ENCODE assay signal across 19 cellular contexts in the genomic region with DNA sequence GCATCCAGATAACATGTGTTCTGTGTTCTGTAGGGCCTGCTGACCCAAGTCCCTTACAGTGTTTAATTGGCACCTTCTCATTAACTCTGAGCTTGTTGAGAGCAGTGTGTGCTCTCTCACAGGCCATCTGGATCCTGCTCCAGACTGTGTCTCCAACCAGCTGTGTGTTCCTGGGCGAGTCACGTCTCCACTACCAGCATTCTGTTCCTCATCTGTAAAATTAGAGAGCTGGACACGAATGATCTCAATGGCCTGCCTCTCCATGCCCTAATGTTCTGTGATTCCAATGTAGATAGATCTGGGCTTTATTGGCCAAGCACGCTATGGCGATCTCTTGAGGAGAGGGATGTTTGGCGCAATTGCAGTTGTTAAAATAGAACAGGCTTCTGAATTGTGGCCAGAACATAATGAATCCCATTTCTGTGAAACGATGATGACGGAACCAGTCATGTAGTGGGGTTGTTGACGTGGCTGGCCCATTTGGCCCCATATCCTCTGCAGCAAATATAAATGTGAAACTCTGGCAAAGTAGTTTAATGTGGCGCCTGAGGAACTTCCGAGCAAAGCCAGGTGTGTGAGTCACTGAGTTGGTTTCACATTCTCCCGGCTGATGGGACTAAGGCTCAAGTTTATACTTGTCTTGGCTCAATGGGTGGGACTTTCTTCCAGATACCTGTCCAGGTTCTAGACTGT. TPM values are rescaled to one million over a fixed set of nuclear protein-coding genes. Genes with fewer than 3 reads are reported as not detected.
DNase-seq lines count a peak whose midpoint lies in the region; ATAC-seq and TF ChIP-seq lines count a peak whose summit lies in the region.
"Had no signal": no experiment of that assay in that cellular context is flagged by ENCODE, and none has a peak within 500 bp of the region (broad histone marks: within the 10 kb centered on the region; RNA-seq: fewer than 3 reads in every experiment).

No MANE protein-coding gene starts in this region.

- TF ChIP-seq POLR2A in adrenal gland (IDR thresholded peaks at IDR 0.05): no peak

- no peaks in the 10 kb centered on the region for H3K36me3 ChIP-seq in adrenal gland (replicated peaks in 1 of 2)
- H3K36me3 ChIP-seq: HAP-1, neural progenitor cell had no signal

- 92 to 95% (median 93%) methylated on average over 12 of the region's 12 CpGs for WGBS in adrenal gland, 4 donors

- intact Hi-C loops in adrenal gland (cut with DNase I): no loop called here

- no peaks in the 10 kb centered on the region for H3K4me1 ChIP-seq in adrenal gland (replicated peaks in 1 of 2)
- H3K4me1 ChIP-seq: HAP-1, neural progenitor cell had no signal

- ATAC-seq in SK-N-SH treated with all-trans-retinoic acid at 6 μM for 48 hours (peak; percentile 43), HG03565 (IDR thresholded peaks at IDR 0.05; ENCODE audit: unreplicated experiment) (no peak), GM18909 (IDR thresholded peaks at IDR 0.05; ENCODE audit: poor library complexity, unreplicated experiment) (no peak), GM18498 (IDR thresholded peaks at IDR 0.05; ENCODE audit: unreplicated experiment) (no peak)

- peak; percentile 72 for DNase-seq in AG08396 (ENCODE audit: low spot score)
- DNase-seq in HFFc6: peak; percentile 58
- peak; percentile 82 to 96 for DNase-seq in foreskin fibroblast
- no peak for DNase-seq in adrenal gland
- DNase-seq: activated CD4-positive, CD25-positive, alpha-beta regulatory T cell; amygdala; COR-L47; midbrain; NK-92 treated with Interleukin-12 subunit alpha and Interleukin-12 subunit beta, amount 100 ng/mL, for 24 hours; stimulated activated CD4-positive, alpha-beta T cell treated with anti-CD3 and anti-CD28 coated beads, Interleukin-1b, Interleukin-23, amount 100 ng/mL, for 48 hours; T-helper 2 cell had no signal

- no peaks in the 10 kb centered on the region for H3K9me3 Mint-ChIP-seq in HFFc6
- H3K9me3 Mint-ChIP-seq: IgD-negative memory B cell, neural progenitor cell had no signal

- TF ChIP-seq CTCF in HFFc6 (IDR thresholded peaks at IDR 0.05) (no peak), foreskin fibroblast (IDR thresholded peaks at IDR 0.05; ENCODE audit: low read depth, low read length) (no peak), adrenal gland (IDR thresholded peaks at IDR 0.05) (no peak)

- H3K27me3 ChIP-seq in adrenal gland: peaks cover 11% of the 10 kb centered on the region

- H3K27ac ChIP-seq in adrenal gland: no peak overlapping the region
- H3K27ac ChIP-seq: neural progenitor cell had no signal

- H3K27me3 Mint-ChIP-seq in HFFc6 (ENCODE audit: insufficient read depth): no peaks in the 10 kb centered on the region; the same call in 1 of the 2 replicates

- H3K4me3 Mint-ChIP-seq in HFFc6: peak overlapping the region; percentile 61
- H3K4me3 Mint-ChIP-seq: IgD-negative memory B cell had no signal

- H3K4me1 Mint-ChIP-seq in HFFc6 (ENCODE audit: low read depth): peaks cover 25% of the 10 kb centered on the region
- H3K4me1 Mint-ChIP-seq: IgD-negative memory B cell, neural progenitor cell had no signal

- peak overlapping the region; percentile 77 for H3K27ac Mint-ChIP-seq in HFFc6
- H3K27ac Mint-ChIP-seq: neural progenitor cell had no signal

- no peaks in the 10 kb centered on the region for H3K36me3 Mint-ChIP-seq in HFFc6 (ENCODE audit: low read depth)
- H3K36me3 Mint-ChIP-seq: neural progenitor cell had no signal

- H3K4me3 ChIP-seq in foreskin fibroblast (ENCODE audit: low read depth in 1 of 2, low read length in 2 of 2) (no peak overlapping the region), adrenal gland (no peak overlapping the region)
- H3K4me3 ChIP-seq: HAP-1, neural progenitor cell had no signal

- H3K9me3 ChIP-seq in adrenal gland (replicated peaks in 1 of 3): no peaks in the 10 kb centered on the region
- H3K9me3 ChIP-seq: HAP-1 had no signal

TF ChIP-seq in SK-N-SH treated with all-trans-retinoic acid at 6 μM for 48 hours, 23 proteins besides CTCF, POLR2A, EP300 and RAD21:
- TF ChIP-seq BACH2 (CRISPR knock-in tag; IDR thresholded peaks at IDR 0.05; ENCODE audit: borderline replicate concordance) (no peak), GLIS3 (CRISPR knock-in tag; IDR thresholded peaks at IDR 0.05) (no peak), SNAI2 (CRISPR knock-in tag; IDR thresholded peaks at IDR 0.05) (no peak), ZFP30 (CRISPR knock-in tag; IDR thresholded peaks at IDR 0.05) (no peak), ESRRG (CRISPR knock-in tag; IDR thresholded peaks at IDR 0.05) (no peak), ZNF565 (CRISPR knock-in tag; conservative IDR thresholded peaks at IDR 0.05; ENCODE audit: low read depth) (no peak), CSRNP3 (CRISPR knock-in tag; IDR thresholded peaks at IDR 0.05) (no peak), OSR1 (CRISPR knock-in tag; IDR thresholded peaks at IDR 0.05) (no peak)

RNA-seq across cellular contexts. Expression of gene TBX4, which starts 22.2 kb away (rescaled TPM):
- under 1 TPM in 3 of 6 experiments, not detected in 3; 0.11 to 0.26 (median 0.18) TPM for total RNA-seq in HFFc6 (2021; fragmentation: NEBNext Ultra II Directional; extraction: Animal tissue kit (Norgen Biotek cat#: 25700))
- under 1 TPM in 3 of 8 donors, not detected in 5; 0.14 to 0.54 (median 0.29) TPM for total RNA-seq in adrenal gland
- under 1 TPM in 1 of 3 donors, not detected in 2; 0.03 TPM for polyA plus RNA-seq in adrenal gland
- total RNA-seq: chondrocyte had no signal
- polyA plus RNA-seq: IgD-negative memory B cell had no signal

Comparison
In these comparisons a context has a peak if more than half of its experiments do, and no peak if none do; other contexts are left out.
1. DNase-seq: peak in AG08396 (single experiment), HFFc6 (single experiment) and foreskin fibroblast (2 of 2); none in adrenal gland (0 of 7).